1 cellular context compared by ENCODE assay signal in genomic region chr7:155450558-155450827, GRCh38.
TF ChIP-seq lines count a peak whose summit lies in the region.

No MANE protein-coding gene starts in this region.

TF ChIP-seq in GM23338, 12 proteins besides CTCF, POLR2A, EP300 and RAD21 (continued from another document):
- TF ChIP-seq ZNF462 (CRISPR knock-in tag; IDR thresholded peaks at IDR 0.05): no peak
